In genomic region chr22:32985899-32986772, GRCh38 we compare ENCODE assay signal across 8 cellular contexts.
DNase-seq lines count a peak whose midpoint lies in the region; ATAC-seq and TF ChIP-seq lines count a peak whose summit lies in the region.

No MANE protein-coding gene starts in this region.

- ATAC-seq in HG02678 (IDR thresholded peaks at IDR 0.05; ENCODE audit: unreplicated experiment) = no peak

- no peak overlapping the region for H3K4me3 ChIP-seq in WI38 (ENCODE audit: low read depth, low read length)
- no peak overlapping the region for H3K4me3 ChIP-seq in lower leg skin (ENCODE audit: low read depth, poor library complexity, severe bottlenecking)

- intact Hi-C loops in lower leg skin (cut with DNase I; ENCODE audit: low total_unique reads) = no loop called here

- WGBS in lower leg skin, 2 donors = 43% methylated on average over 15 of the region's 16 CpGs

- TF ChIP-seq POLR2A in lower leg skin (IDR thresholded peaks at IDR 0.05) = no peak

- DNase-seq in NCI-H1417 (lab: John Stamatoyannopoulos, UW) (peak; percentile 14 to 65 (median 56)), NCI-H1417 treated with DMSO at 0.1 percent for 48 hours (lab: John Stamatoyannopoulos, UW) (no peak), NCI-H146 treated with DMSO at 0.1 percent for 48 hours (lab: John Stamatoyannopoulos, UW; ENCODE audit: unreplicated experiment) (peak; percentile 12), ecto neural progenitor cell (ENCODE audit: low spot score) (peak; percentile 80), lower leg skin (ENCODE audit: low spot score in 2 of 2) (peak; percentile 81 to 91)
- peak; percentile 6 for DNase-seq in stimulated activated CD8-positive, alpha-beta memory T cell treated with anti-CD3 and anti-CD28 coated beads, Interleukin-12 subunit alpha, Interleukin-12 subunit beta, amount 100 ng/mL, for 1 hour (ENCODE audit: low read depth)

- peak; percentile 87 for TF ChIP-seq CTCF in WI38 (IDR thresholded peaks at IDR 0.05; ENCODE audit: low read depth, low read length)
- peak in 1 of 3 donors; percentile 58 for TF ChIP-seq CTCF in lower leg skin (IDR thresholded peaks at IDR 0.05)
